ENCODE assay signal across 10 cellular contexts in genomic region chr14:36238666-36239363, GRCh38.
DNase-seq lines count a peak whose midpoint lies in the region; ATAC-seq and TF ChIP-seq lines count a peak whose summit lies in the region.
"Had no signal": no experiment of that assay in that cellular context is flagged by ENCODE, and none has a peak within 500 bp of the region (broad histone marks: within the 10 kb centered on the region; RNA-seq: fewer than 3 reads in every experiment).

No MANE protein-coding gene starts in this region.

- ATAC-seq in GM18873 (IDR thresholded peaks at IDR 0.05; ENCODE audit: low FRiP score, unreplicated experiment), result no peak

- no peaks in the 10 kb centered on the region for H3K36me3 ChIP-seq in Peyer's patch

- H3K27ac ChIP-seq in Peyer's patch, result no peak overlapping the region

- DNase-seq in A172 (ENCODE audit: low spot score) (peak; percentile 70), DMS53 treated with DMSO at 0.1 percent for 48 hours (lab: John Stamatoyannopoulos, UW; ENCODE audit: unreplicated experiment) (peak; percentile 88), OCI-M1 (lab: John Stamatoyannopoulos, UW) (peak; percentile 47), fibroblast of gingiva (ENCODE audit: low read depth) (peak; percentile 83), KG1 (lab: John Stamatoyannopoulos, UW) (no peak), Peyer's patch (no peak)
- DNase-seq in stimulated activated CD8-positive, alpha-beta memory T cell treated with anti-CD3 and anti-CD28 coated beads, Interleukin-4, amount 100 ng/mL, for 48 hours, result no peak
- DNase-seq: DMS79, naive B cell had no signal

- no peaks in the 10 kb centered on the region for H3K9me3 ChIP-seq in Peyer's patch

- no peaks in the 10 kb centered on the region for H3K27me3 ChIP-seq in Peyer's patch

- no peaks in the 10 kb centered on the region for H3K4me1 ChIP-seq in Peyer's patch

- TF ChIP-seq POLR2A in Peyer's patch (IDR thresholded peaks at IDR 0.05), result no peak

- no peak for TF ChIP-seq CTCF in Peyer's patch (IDR thresholded peaks at IDR 0.05)

- no peak overlapping the region for H3K4me3 ChIP-seq in Peyer's patch

Comparison
In these comparisons a context has a peak if more than half of its experiments do, and no peak if none do; other contexts are left out.
1. DNase-seq: peak in A172 (single experiment), DMS53 treated with DMSO at 0.1 percent for 48 hours (single experiment), OCI-M1 (single experiment) and fibroblast of gingiva (single experiment); none in KG1 (single experiment), Peyer's patch (0 of 3) and stimulated activated CD8-positive, alpha-beta memory T cell treated with anti-CD3 and anti-CD28 coated beads, Interleukin-4, amount 100 ng/mL, for 48 hours (single experiment).